In the genomic region with DNA sequence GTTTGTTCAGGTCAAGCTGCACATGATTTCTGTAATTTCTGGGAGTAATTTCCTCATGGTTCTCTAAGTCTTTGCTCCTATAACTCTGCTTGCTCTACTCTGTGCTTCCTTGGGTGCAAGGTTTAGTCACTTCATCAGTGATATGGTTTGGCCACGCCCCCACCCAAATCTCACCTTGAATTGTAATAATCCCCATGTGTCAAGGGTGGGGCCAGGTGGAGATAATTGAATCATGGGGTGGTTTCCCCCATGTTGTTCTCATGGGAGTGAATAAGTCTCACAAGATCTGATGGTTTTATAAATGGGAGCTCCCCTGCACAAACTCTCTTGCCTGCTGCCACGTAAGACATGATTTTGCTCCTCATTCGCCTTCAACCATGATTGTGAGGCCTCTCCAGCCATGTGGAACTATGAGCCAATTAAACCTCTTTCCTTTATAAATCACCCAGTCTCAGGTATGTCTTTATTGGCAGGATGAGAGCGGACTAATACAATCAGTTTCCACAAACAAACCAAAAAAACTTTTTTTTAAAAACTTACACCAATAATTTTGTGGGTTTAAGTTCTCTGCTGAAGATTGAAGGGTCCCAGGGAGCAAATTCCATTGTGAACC, we compare ENCODE assay signal across 11 cellular contexts. TPM values are rescaled to one million over a fixed set of nuclear protein-coding genes. Genes with fewer than 3 reads are reported as not detected.
DNase-seq lines count a peak whose midpoint lies in the region; ATAC-seq and TF ChIP-seq lines count a peak whose summit lies in the region.
"Not testable (repeated sequence)": the region's sequence is repeated elsewhere in the genome, so short reads cannot be mapped to it uniquely, and the experiment has no call there.
"Had no signal": no experiment of that assay in that cellular context is flagged by ENCODE, and none has a peak within 500 bp of the region (broad histone marks: within the 10 kb centered on the region; RNA-seq: fewer than 3 reads in every experiment).

No MANE protein-coding gene starts in this region.

- ATAC-seq in CD4-positive, CD25-positive, alpha-beta regulatory T cell (ENCODE audit: low read depth in 2 of 2); stimulated activated naive B cell treated with anti-CD40 and anti-IgM and Interleukin-4, amounts not matched to agents 10 μg/mL and 1 μg/mL and 100 μg/mL, for 72 hours (replicated peaks): not testable (repeated sequence)

- not testable (repeated sequence) for H3K9me3 ChIP-seq in CD4-positive, CD25-positive, alpha-beta regulatory T cell (ENCODE audit: control insufficient read depth in 2 of 2, low read length in 2 of 2)

- H3K4me1 ChIP-seq in CD4-positive, CD25-positive, alpha-beta regulatory T cell (ENCODE audit: control insufficient read depth, insufficient read depth, low read length, poor library complexity, severe bottlenecking) = peaks cover 100% of the 10 kb centered on the region

- peak overlapping the region; percentile 45 to 85 (median 76) for H3K4me3 Mint-ChIP-seq in CD4-positive, CD25-positive, alpha-beta regulatory T cell
- peak overlapping the region; percentile 4 for H3K4me3 Mint-ChIP-seq in dendritic cell treated with granulocyte-macrophage colony-stimulating factor and Interleukin-4, amounts not matched to agents 40 ng/mL and 50 ng/mL, for 4 days
- peak overlapping the region; percentile 49 to 72 for H3K4me3 Mint-ChIP-seq in stimulated activated naive B cell treated with anti-CD40 and anti-IgM and Interleukin-4, amounts not matched to agents 10 μg/mL and 1 μg/mL and 100 μg/mL, for 72 hours

- peaks cover 21% of the 10 kb centered on the region for H3K36me3 ChIP-seq in CD4-positive, CD25-positive, alpha-beta regulatory T cell (ENCODE audit: control insufficient read depth, insufficient read depth, low read length)

- H3K4me3 ChIP-seq in CD4-positive, CD25-positive, alpha-beta regulatory T cell (ENCODE audit: low read depth, low read length) = peak overlapping the region; percentile 72

- H3K9me3 Mint-ChIP-seq in CD4-positive, CD25-positive, alpha-beta regulatory T cell; dendritic cell treated with granulocyte-macrophage colony-stimulating factor and Interleukin-4, amounts not matched to agents 40 ng/mL and 50 ng/mL, for 4 days; stimulated activated naive B cell treated with anti-CD40 and anti-IgM and Interleukin-4, amounts not matched to agents 10 μg/mL and 1 μg/mL and 100 μg/mL, for 72 hours: not testable (repeated sequence)

- intact Hi-C loops in dendritic cell treated with granulocyte-macrophage colony-stimulating factor and Interleukin-4, amounts not matched to agents 40 ng/mL and 50 ng/mL, for 4 days (cut with micrococcal nuclease) = not testable (repeated sequence)

- peak; percentile 11 for TF ChIP-seq POLR2A in GM19193 (IDR thresholded peaks at IDR 0.05; ENCODE audit: extremely low read depth, insufficient read depth, insufficient read length)

- peak overlapping the region; percentile 99 for H3K27ac ChIP-seq in CD4-positive, CD25-positive, alpha-beta regulatory T cell (ENCODE audit: insufficient read depth, low read length, poor library complexity, severe bottlenecking)

- not testable (repeated sequence) for H3K27me3 ChIP-seq in CD4-positive, CD25-positive, alpha-beta regulatory T cell (ENCODE audit: control insufficient read depth, insufficient read depth, low read length)

- peaks cover 65 to 99% (median 87%) of the 10 kb centered on the region in 4 donors for H3K4me1 Mint-ChIP-seq in CD4-positive, CD25-positive, alpha-beta regulatory T cell
- H3K4me1 Mint-ChIP-seq in dendritic cell treated with granulocyte-macrophage colony-stimulating factor and Interleukin-4, amounts not matched to agents 40 ng/mL and 50 ng/mL, for 4 days (ENCODE audit: low read depth) = peaks cover 87% of the 10 kb centered on the region
- H3K4me1 Mint-ChIP-seq in stimulated activated naive B cell treated with anti-CD40 and anti-IgM and Interleukin-4, amounts not matched to agents 10 μg/mL and 1 μg/mL and 100 μg/mL, for 72 hours = peaks cover 68 to 94% of the 10 kb centered on the region in 2 donors

- H3K36me3 Mint-ChIP-seq in CD4-positive, CD25-positive, alpha-beta regulatory T cell = peaks cover 58% of the 10 kb centered on the region
- H3K36me3 Mint-ChIP-seq in dendritic cell treated with granulocyte-macrophage colony-stimulating factor and Interleukin-4, amounts not matched to agents 40 ng/mL and 50 ng/mL, for 4 days (ENCODE audit: low read depth) = peaks cover 95% of the 10 kb centered on the region
- peaks cover 66 to 85% of the 10 kb centered on the region in 2 donors for H3K36me3 Mint-ChIP-seq in stimulated activated naive B cell treated with anti-CD40 and anti-IgM and Interleukin-4, amounts not matched to agents 10 μg/mL and 1 μg/mL and 100 μg/mL, for 72 hours

- H3K27me3 Mint-ChIP-seq in CD4-positive, CD25-positive, alpha-beta regulatory T cell; dendritic cell treated with granulocyte-macrophage colony-stimulating factor and Interleukin-4, amounts not matched to agents 40 ng/mL and 50 ng/mL, for 4 days; stimulated activated naive B cell treated with anti-CD40 and anti-IgM and Interleukin-4, amounts not matched to agents 10 μg/mL and 1 μg/mL and 100 μg/mL, for 72 hours: not testable (repeated sequence)

- DNase-seq in CD4-positive, CD25-positive, alpha-beta regulatory T cell = peak in 1 of 3 donors; percentile 51
- peak; percentile 64 for DNase-seq in activated CD4-positive, CD25-positive, alpha-beta regulatory T cell treated with anti-CD3 and anti-CD28 coated beads, Interleukin-2, amount 50 U/mL, for 72 hours
- peak; percentile 59 for DNase-seq in activated CD8-positive, alpha-beta memory T cell treated with anti-CD3 and anti-CD28 coated beads, Interleukin-2, amount 50 U/mL, for 4 hours
- DNase-seq in activated naive CD4-positive, alpha-beta T cell treated with Interleukin-2 at 50 U/mL for 16 hours = peak; percentile 70
- peak; percentile 82 for DNase-seq in stimulated activated CD4-positive, alpha-beta T cell treated with anti-CD3 and anti-CD28 coated beads, Interleukin-15, amount 100 ng/mL, for 24 hours
- DNase-seq in stimulated activated naive B cell treated with anti-CD40 and anti-IgM and Interleukin-4, amounts not matched to agents 10 μg/mL and 1 μg/mL and 100 μg/mL, for 72 hours = not testable (repeated sequence)

- peak overlapping the region; percentile 91 to 96 (median 92) for H3K27ac Mint-ChIP-seq in CD4-positive, CD25-positive, alpha-beta regulatory T cell
- H3K27ac Mint-ChIP-seq in dendritic cell treated with granulocyte-macrophage colony-stimulating factor and Interleukin-4, amounts not matched to agents 40 ng/mL and 50 ng/mL, for 4 days = peak overlapping the region; percentile 90
- H3K27ac Mint-ChIP-seq in stimulated activated naive B cell treated with anti-CD40 and anti-IgM and Interleukin-4, amounts not matched to agents 10 μg/mL and 1 μg/mL and 100 μg/mL, for 72 hours = peak overlapping the region; percentile 98

RNA-seq across cellular contexts. Expression of a gene that starts 19.1 kb away (rescaled TPM):
- 70.3 TPM for total RNA-seq in CD4-positive, CD25-positive, alpha-beta regulatory T cell
- 10 to 100 TPM; 33.5 to 45.4 (median 39.5) TPM for polyA plus RNA-seq in CD4-positive, CD25-positive, alpha-beta regulatory T cell
- total RNA-seq: frontal cortex, H7, mammary epithelial cell had no signal
- polyA plus RNA-seq: mammary epithelial cell had no signal

RNA-seq across cellular contexts. Expression of a gene that starts 48.5 kb away (rescaled TPM):
- total RNA-seq in CD4-positive, CD25-positive, alpha-beta regulatory T cell = 135 TPM
- 10 to 100 TPM; 20.7 to 36.4 (median 27.1) TPM for polyA plus RNA-seq in CD4-positive, CD25-positive, alpha-beta regulatory T cell
- total RNA-seq: H7, mammary epithelial cell had no signal
- polyA plus RNA-seq: mammary epithelial cell had no signal

Comparison
In these comparisons a context has a peak if more than half of its experiments do, and no peak if none do; other contexts are left out.
1. H3K4me3 Mint-ChIP-seq: peak in every context shown above with its lines; median percentile 76 in CD4-positive, CD25-positive, alpha-beta regulatory T cell; 60 in stimulated activated naive B cell treated with anti-CD40 and anti-IgM and Interleukin-4, amounts not matched to agents 10 μg/mL and 1 μg/mL and 100 μg/mL, for 72 hours; 4 in dendritic cell treated with granulocyte-macrophage colony-stimulating factor and Interleukin-4, amounts not matched to agents 40 ng/mL and 50 ng/mL, for 4 days.